19 cellular contexts compared by ENCODE assay signal in genomic region chr9:17422994-17423680, GRCh38.
DNase-seq lines count a peak whose midpoint lies in the region; ATAC-seq and TF ChIP-seq lines count a peak whose summit lies in the region.
"Had no signal": no experiment of that assay in that cellular context is flagged by ENCODE, and none has a peak within 500 bp of the region (broad histone marks: within the 10 kb centered on the region; RNA-seq: fewer than 3 reads in every experiment).

No MANE protein-coding gene starts in this region.

- H3K27me3 ChIP-seq in GM23248 (replicated peaks; ENCODE audit: insufficient read depth) = no peaks in the 10 kb centered on the region
- no peaks in the 10 kb centered on the region for H3K27me3 ChIP-seq in aorta (ENCODE audit: control insufficient read depth in 1 of 2, insufficient read depth in 2 of 2, low read length in 1 of 2)
- H3K27me3 ChIP-seq: ovary, SJSA1 had no signal

- no peaks in the 10 kb centered on the region for H3K9me2 ChIP-seq in GM23248 (ENCODE audit: insufficient read depth)

- no peak overlapping the region for H3K4me3 ChIP-seq in GM23248
- H3K4me3 ChIP-seq in foreskin fibroblast (ENCODE audit: low read depth in 1 of 2, low read length in 2 of 2) = no peak overlapping the region
- H3K4me3 ChIP-seq in aorta (ENCODE audit: low read length in 2 of 2) = no peak overlapping the region
- H3K4me3 ChIP-seq: ovary, SJSA1 had no signal

- no peak overlapping the region for H3K4me2 ChIP-seq in GM23248 (ENCODE audit: unreplicated experiment)

- TF ChIP-seq CTCF in foreskin fibroblast (IDR thresholded peaks at IDR 0.05; ENCODE audit: low read depth, low read length) = no peak

- no peak overlapping the region for H2AFZ ChIP-seq in GM23248

- H4K20me1 ChIP-seq in GM23248 (ENCODE audit: insufficient read depth) = no peaks in the 10 kb centered on the region

- no peaks in the 10 kb centered on the region for H3K36me3 ChIP-seq in GM23248 (ENCODE audit: low read depth)
- H3K36me3 ChIP-seq in aorta (ENCODE audit: control insufficient read depth in 1 of 2, insufficient read depth in 2 of 2, low read length in 1 of 2) = no peaks in the 10 kb centered on the region
- H3K36me3 ChIP-seq: ovary, SJSA1 had no signal

- in situ Hi-C loops in GM23248 (cut with MboI) = no loop called here

- no peaks in the 10 kb centered on the region for H3K79me2 ChIP-seq in GM23248 (ENCODE audit: insufficient read depth)

- intact Hi-C loops in aorta (cut with DNase I) = no loop called here

- DNase-seq in GM23248 = peak; percentile 12
- peak; percentile 36 for DNase-seq in NCI-H69 (lab: John Stamatoyannopoulos, UW)
- peak; percentile 6 to 7 for DNase-seq in foreskin fibroblast
- DNase-seq in renal cortical epithelial cell (ENCODE audit: low read depth) = peak; percentile 61
- DNase-seq in aorta = no peak
- DNase-seq in NCI-H1048 (lab: John Stamatoyannopoulos, UW) = no peak
- DNase-seq: activated CD4-positive, alpha-beta T cell treated with anti-CD3 and anti-CD28 coated beads, Interleukin-2, amount 50 U/mL, for 1 hour; activated CD8-positive, alpha-beta memory T cell treated with anti-CD3 and anti-CD28 coated beads, Interleukin-2, amount 50 U/mL, for 48 hours; CD8-positive, alpha-beta T cell; DND-41; hypothalamus; natural killer cell; NCI-H226; ovary had no signal

- 99% methylated on average over 4 of the region's 4 CpGs for WGBS in GM23248 (ENCODE audit: low coverage in 1 of 2, low lambda C conversion rate in 2 of 2, missing lambda C conversion rate in 2 of 2), 2 experiments
- 85 to 88% methylated on average over 4 of the region's 4 CpGs for WGBS in aorta, 2 donors

- H3F3A ChIP-seq in GM23248 (ENCODE audit: insufficient read depth) = no peaks in the 10 kb centered on the region

- H3K4me1 ChIP-seq in GM23248 (ENCODE audit: insufficient read depth) (no peaks in the 10 kb centered on the region), aorta (ENCODE audit: control insufficient read depth in 1 of 2, insufficient read depth in 2 of 2, low read length in 2 of 2) (no peaks in the 10 kb centered on the region)
- H3K4me1 ChIP-seq: SJSA1 had no signal

- ATAC-seq in aorta (ENCODE audit: low FRiP score) (no peak), GM19328 (IDR thresholded peaks at IDR 0.05; ENCODE audit: unreplicated experiment) (no peak)
- ATAC-seq: CD8-positive, alpha-beta T cell; natural killer cell; Panc1; sciatic nerve; stimulated activated memory B cell treated with anti-CD40 and anti-IgM and Interleukin-4, amounts not matched to agents 10 μg/mL and 1 μg/mL and 100 μg/mL, for 72 hours had no signal

- H3K27ac ChIP-seq in GM23248 (no peak overlapping the region), aorta (ENCODE audit: low read depth in 1 of 2, low read length in 2 of 2) (no peak overlapping the region)
- H3K27ac ChIP-seq: ovary, SJSA1 had no signal

- H3K9me3 ChIP-seq in GM23248 (ENCODE audit: low read depth) (no peaks in the 10 kb centered on the region), aorta (ENCODE audit: control insufficient read depth, low read length) (no peaks in the 10 kb centered on the region)
- H3K9me3 ChIP-seq: ovary, SJSA1 had no signal

- H3K9ac ChIP-seq in GM23248 = no peak overlapping the region

Comparison
In these comparisons a context has a peak if more than half of its experiments do, and no peak if none do; other contexts are left out.
1. DNase-seq: peak in GM23248 (single experiment), NCI-H69 (single experiment), foreskin fibroblast (2 of 2) and renal cortical epithelial cell (single experiment); none in aorta (0 of 2) and NCI-H1048 (single experiment).